Comparison of ENCODE assay signal across 8 cellular contexts in genomic region chr2:169734172-169734847, GRCh38. TPM values are rescaled to one million over a fixed set of nuclear protein-coding genes. Genes with fewer than 3 reads are reported as not detected.
DNase-seq lines count a peak whose midpoint lies in the region; ATAC-seq and TF ChIP-seq lines count a peak whose summit lies in the region.

No MANE protein-coding gene starts in this region.

- ATAC-seq in GM18858 (IDR thresholded peaks at IDR 0.05; ENCODE audit: unreplicated experiment), result peak; percentile 27
- ATAC-seq in HG03025 (IDR thresholded peaks at IDR 0.05; ENCODE audit: low FRiP score, unreplicated experiment), result peak; percentile 39
- ATAC-seq in left lung, result peak; percentile 57

- H3K9ac ChIP-seq in BLaER1 (peak overlapping the region; percentile 94), OCI-LY1 (ENCODE audit: low read length) (peak overlapping the region; percentile 60), mammary epithelial cell (ENCODE audit: insufficient read depth, low read length) (no peak overlapping the region), stomach smooth muscle (ENCODE audit: low read length in 2 of 2) (peak overlapping the region; percentile 52 to 82)

- H3K4me1 ChIP-seq in BLaER1 (peaks cover 55% of the 10 kb centered on the region), OCI-LY1 (ENCODE audit: insufficient read depth, low read length, severe bottlenecking) (peaks cover 13% of the 10 kb centered on the region), mammary epithelial cell (ENCODE audit: insufficient read depth, low read length) (peaks cover 8% of the 10 kb centered on the region), left lung (peaks cover 0 to 15% of the 10 kb centered on the region in 2 donors), stomach smooth muscle (ENCODE audit: control insufficient read depth, insufficient read depth, low read length) (peaks cover 16% of the 10 kb centered on the region)

- no TSS peak for BruUV-seq in mammary epithelial cell (replicated peaks; lab: Mats Ljungman, UMichigan)

- H3K36me3 ChIP-seq in BLaER1, result no peaks in the 10 kb centered on the region; the same call in 1 of the 2 replicates
- no peaks in the 10 kb centered on the region for H3K36me3 ChIP-seq in OCI-LY1 (ENCODE audit: insufficient read depth, low read length)
- H3K36me3 ChIP-seq in mammary epithelial cell (ENCODE audit: insufficient read depth, low read length), result no peaks in the 10 kb centered on the region
- H3K36me3 ChIP-seq in left lung, result no peaks in the 10 kb centered on the region
- no peaks in the 10 kb centered on the region for H3K36me3 ChIP-seq in stomach smooth muscle (ENCODE audit: control insufficient read depth in 2 of 2, insufficient read depth in 2 of 2, low read length in 2 of 2)

- DNase-seq in mammary epithelial cell (peak; percentile 14), left lung (peak in 1 of 2 donors; percentile 82), SIG-M5 (lab: John Stamatoyannopoulos, UW) (no peak)

- no peaks in the 10 kb centered on the region for H3K79me2 ChIP-seq in OCI-LY1 (ENCODE audit: insufficient read depth, low read length)
- peaks cover 2% of the 10 kb centered on the region for H3K79me2 ChIP-seq in mammary epithelial cell (ENCODE audit: insufficient read depth, low read length)

- CTCF ChIA-PET in mammary epithelial cell (lab: Charles Lee; ENCODE audit: low non-redundant PET), result no interaction called here

- no peak overlapping the region for H2AFZ ChIP-seq in OCI-LY1 (ENCODE audit: low read length)
- H2AFZ ChIP-seq in mammary epithelial cell (ENCODE audit: low read depth, low read length), result peak overlapping the region; percentile 95

- WGBS in mammary epithelial cell (ENCODE audit: low coverage, missing lambda C conversion rate), result 3% methylated on average over 8 of the region's 69 CpGs

- H3K4me3 ChIP-seq in BLaER1, result peak overlapping the region; percentile 97
- peak overlapping the region; percentile 83 for H3K4me3 ChIP-seq in OCI-LY1 (ENCODE audit: low read depth, low read length, poor library complexity, severe bottlenecking)
- peak overlapping the region; percentile 54 to 70 (median 67) for H3K4me3 ChIP-seq in mammary epithelial cell (replicated peaks in 1 of 3; ENCODE audit: insufficient read depth in 1 of 3, low read depth in 2 of 3, low read length in 3 of 3)
- peak overlapping the region; percentile 68 for H3K4me3 ChIP-seq in left lung
- H3K4me3 ChIP-seq in stomach smooth muscle (ENCODE audit: low read length in 2 of 2), result peak overlapping the region; percentile 65 to 81

- peak overlapping the region; percentile 95 for H3K4me2 ChIP-seq in BLaER1
- H3K4me2 ChIP-seq in OCI-LY1 (ENCODE audit: low read length), result peak overlapping the region; percentile 83
- H3K4me2 ChIP-seq in mammary epithelial cell (ENCODE audit: insufficient read depth, low read depth, low read length), result peak overlapping the region; percentile 97

- TF ChIP-seq CTCF in OCI-LY1 (IDR thresholded peaks at IDR 0.05; ENCODE audit: low read length), result no peak
- no peak for TF ChIP-seq CTCF in mammary epithelial cell (conservative IDR thresholded peaks at IDR 0.05 in 1 of 2, IDR thresholded peaks at IDR 0.05 in 1 of 2; ENCODE audit: extremely low read depth in 1 of 2, insufficient read depth in 1 of 2, low read depth in 1 of 2, low read length in 2 of 2)
- no peak for TF ChIP-seq CTCF in left lung (IDR thresholded peaks at IDR 0.05)

- in situ Hi-C loops in mammary epithelial cell (cut with MboI; ENCODE audit: low sequenced_read_pairs in 2 of 2), result no loop called here

- peaks cover 28% of the 10 kb centered on the region for H4K20me1 ChIP-seq in BLaER1
- no peaks in the 10 kb centered on the region for H4K20me1 ChIP-seq in OCI-LY1 (ENCODE audit: insufficient read depth, low read length)
- no peaks in the 10 kb centered on the region for H4K20me1 ChIP-seq in mammary epithelial cell (ENCODE audit: insufficient read depth, low read length)

- no peaks in the 10 kb centered on the region for H3K9me2 ChIP-seq in OCI-LY1 (ENCODE audit: low read depth, low read length)

- H3K27me3 ChIP-seq in BLaER1 (no peaks in the 10 kb centered on the region), OCI-LY1 (ENCODE audit: insufficient read depth, low read length) (peaks cover 6% of the 10 kb centered on the region; the same call in 1 of the 2 replicates), mammary epithelial cell (ENCODE audit: insufficient read depth, low read length) (no peaks in the 10 kb centered on the region), left lung (peaks cover 0 to 15% of the 10 kb centered on the region in 2 donors), stomach smooth muscle (ENCODE audit: control insufficient read depth in 1 of 2, insufficient read depth in 2 of 2, low read length in 2 of 2) (no peaks in the 10 kb centered on the region)

- H3K9me3 ChIP-seq in BLaER1 (no peaks in the 10 kb centered on the region), OCI-LY1 (ENCODE audit: low read length) (no peaks in the 10 kb centered on the region), mammary epithelial cell (replicated peaks; ENCODE audit: insufficient read depth, low read length) (no peaks in the 10 kb centered on the region), left lung (no peaks in the 10 kb centered on the region), stomach smooth muscle (ENCODE audit: control insufficient read depth in 2 of 2, low read length in 2 of 2) (no peaks in the 10 kb centered on the region)

- dilution Hi-C loops in mammary epithelial cell (cut with HindIII; ENCODE audit: low sequenced_read_pairs), result no loop called here

- H3F3A ChIP-seq in OCI-LY1 (ENCODE audit: insufficient read depth, low read length), result no peaks in the 10 kb centered on the region

- H3K27ac ChIP-seq in BLaER1 (peak overlapping the region; percentile 96), OCI-LY1 (ENCODE audit: low read depth, low read length, poor library complexity, severe bottlenecking) (no peak overlapping the region), mammary epithelial cell (ENCODE audit: insufficient read depth, low read depth, low read length) (no peak overlapping the region), left lung (no peak overlapping the region), stomach smooth muscle (ENCODE audit: low read length) (no peak overlapping the region)

- intact Hi-C loops in mammary epithelial cell (cut with micrococcal nuclease), result no loop called here
- intact Hi-C loops in left lung (cut with DNase I), result no loop called here

RNA-seq across cellular contexts. Expression of gene KLHL23, which starts 0.7 kb away (rescaled TPM):
- total RNA-seq in mammary epithelial cell (1 to 10 TPM; 2.8 to 3.3 TPM), left lung (1 to 10 TPM; 9.4 to 9.5 TPM)
- polyA plus RNA-seq in mammary epithelial cell, result 2.5 TPM
- 0.72 TPM for polyA minus RNA-seq in mammary epithelial cell

RNA-seq across cellular contexts. Expression of gene PHOSPHO2, which starts 40.0 kb away (rescaled TPM):
- total RNA-seq in mammary epithelial cell, result 1 to 10 TPM; 3.0 to 3.8 TPM
- polyA plus RNA-seq in mammary epithelial cell, result 1.2 TPM
- polyA minus RNA-seq in mammary epithelial cell, result not detected
- 1 to 10 TPM; 5.4 to 6.6 TPM for total RNA-seq in left lung

RNA-seq across cellular contexts. Expression of gene CFAP210, which starts 40.1 kb away (rescaled TPM):
- not detected for total RNA-seq in mammary epithelial cell
- polyA plus RNA-seq in mammary epithelial cell, result not detected
- polyA minus RNA-seq in mammary epithelial cell, result not detected
- total RNA-seq in left lung, result under 1 TPM in 1 of 2 donors, not detected in 1; 0.68 TPM
